In the genomic region with DNA sequence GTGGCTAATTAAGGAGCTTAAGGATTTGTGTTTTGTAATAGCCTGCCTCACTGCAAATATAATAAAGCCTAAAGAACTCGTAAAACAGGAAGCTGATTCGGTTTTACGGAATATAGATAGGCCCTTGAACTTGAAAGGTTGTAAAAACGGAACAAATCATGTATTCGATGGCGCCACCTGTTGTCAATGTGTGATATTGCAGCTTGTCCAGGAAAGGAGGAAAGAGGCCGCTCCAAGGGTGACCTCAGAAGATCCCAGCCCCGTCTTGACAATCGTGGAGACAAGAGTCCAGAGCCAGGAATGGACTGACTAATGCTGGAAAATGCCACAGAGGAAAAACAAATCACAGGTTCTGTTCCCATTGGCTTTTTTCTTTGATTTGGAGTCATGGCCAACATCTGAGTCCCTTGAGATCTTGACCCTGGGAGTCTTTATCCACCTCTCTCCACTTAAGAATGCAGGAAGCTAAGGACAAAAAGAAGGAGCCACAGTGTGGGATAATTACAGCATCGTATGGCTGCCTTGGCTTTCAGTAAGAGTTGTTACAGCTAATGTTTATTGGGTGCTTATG, we compare ENCODE assay signal across 9 cellular contexts. TPM values are rescaled to one million over a fixed set of nuclear protein-coding genes. Genes with fewer than 3 reads are reported as not detected.
A peak's percentile ranks its signal among the peaks of the same experiment; 100 is the strongest.
DNase-seq lines count a peak whose midpoint lies in the region; ATAC-seq and TF ChIP-seq lines count a peak whose summit lies in the region.
"Had no signal": no experiment of that assay in that cellular context is flagged by ENCODE, and none has a peak within 500 bp of the region (broad histone marks: within the 10 kb centered on the region; RNA-seq: fewer than 3 reads in every experiment).

No MANE protein-coding gene starts in this region.

- H3K4me3 ChIP-seq in MM.1S (ENCODE audit: low read length) (no peak overlapping the region), SU-DHL-6 (ENCODE audit: insufficient read depth, low read length, poor library complexity, severe bottlenecking) (no peak overlapping the region), breast epithelium (no peak overlapping the region)
- H3K4me3 ChIP-seq: BLaER1 had no signal

- H3K4me3 Mint-ChIP-seq in stimulated activated memory B cell treated with anti-CD40 and anti-IgM and Interleukin-4, amounts not matched to agents 10 μg/mL and 1 μg/mL and 100 μg/mL, for 72 hours: no peak overlapping the region

- H3K9ac ChIP-seq in MM.1S (ENCODE audit: low read length) (no peak overlapping the region), SU-DHL-6 (ENCODE audit: low read length) (no peak overlapping the region)
- H3K9ac ChIP-seq: BLaER1 had no signal

- H3K27ac ChIP-seq in MM.1S (ENCODE audit: low read length): no peak overlapping the region
- H3K27ac ChIP-seq in SU-DHL-6 (ENCODE audit: low read depth, low read length): no peak overlapping the region
- no peak overlapping the region for H3K27ac ChIP-seq in breast epithelium
- H3K27ac ChIP-seq: BLaER1 had no signal

- H4K20me1 ChIP-seq in MM.1S (ENCODE audit: insufficient read depth, low read length) (no peaks in the 10 kb centered on the region), SU-DHL-6 (ENCODE audit: low read depth, low read length) (no peaks in the 10 kb centered on the region)
- H4K20me1 ChIP-seq: BLaER1 had no signal

- no peak overlapping the region for H3K27ac Mint-ChIP-seq in stimulated activated memory B cell treated with anti-CD40 and anti-IgM and Interleukin-4, amounts not matched to agents 10 μg/mL and 1 μg/mL and 100 μg/mL, for 72 hours

- H2AFZ ChIP-seq in MM.1S (ENCODE audit: low read length) (no peak overlapping the region), SU-DHL-6 (ENCODE audit: low read depth, low read length, severe bottlenecking) (no peak overlapping the region)

- H3F3A ChIP-seq in MM.1S (ENCODE audit: insufficient read depth, low read length) (no peaks in the 10 kb centered on the region), SU-DHL-6 (ENCODE audit: insufficient read depth) (no peaks in the 10 kb centered on the region)

- H3K9me3 ChIP-seq in MM.1S (replicated peaks; ENCODE audit: insufficient read depth, low read length): no peaks in the 10 kb centered on the region
- H3K9me3 ChIP-seq in SU-DHL-6 (ENCODE audit: insufficient read depth, low read length): no peaks in the 10 kb centered on the region
- no peaks in the 10 kb centered on the region for H3K9me3 ChIP-seq in breast epithelium
- H3K9me3 ChIP-seq: BLaER1 had no signal

- H3K9me2 ChIP-seq in MM.1S (replicated peaks; ENCODE audit: insufficient read depth, low read length) (no peaks in the 10 kb centered on the region), SU-DHL-6 (replicated peaks; ENCODE audit: insufficient read depth, low read length) (no peaks in the 10 kb centered on the region)

- DNase-seq in NCI-H146 (lab: John Stamatoyannopoulos, UW) (peak; percentile 1), NCI-H146 treated with DMSO at 0.1 percent for 48 hours (lab: John Stamatoyannopoulos, UW; ENCODE audit: unreplicated experiment) (no peak), MM.1S (peak; percentile 18), breast epithelium (ENCODE audit: low spot score in 2 of 2) (peak; percentile 38 to 68), kidney glomerular epithelial cell (lab: John Stamatoyannopoulos, UW) (peak; percentile 37)
- DNase-seq in stimulated activated CD4-positive, alpha-beta T cell treated with anti-CD3 and anti-CD28 coated beads, Interleukin-2, amount 100 ng/mL, for 4 hours (ENCODE audit: low read depth): peak; percentile 3

- H3K4me1 ChIP-seq in MM.1S (ENCODE audit: low read length) (no peaks in the 10 kb centered on the region), breast epithelium (no peaks in the 10 kb centered on the region)

- ATAC-seq in stimulated activated memory B cell treated with anti-CD40 and anti-IgM and Interleukin-4, amounts not matched to agents 10 μg/mL and 1 μg/mL and 100 μg/mL, for 72 hours: no peak

- TF ChIP-seq POLR2A in breast epithelium (IDR thresholded peaks at IDR 0.05): no peak

- no peaks in the 10 kb centered on the region for H3K36me3 Mint-ChIP-seq in stimulated activated memory B cell treated with anti-CD40 and anti-IgM and Interleukin-4, amounts not matched to agents 10 μg/mL and 1 μg/mL and 100 μg/mL, for 72 hours

- H3K4me2 ChIP-seq in MM.1S (ENCODE audit: low read depth, low read length) (no peak overlapping the region), SU-DHL-6 (ENCODE audit: low read depth, low read length, poor library complexity, severe bottlenecking) (no peak overlapping the region)
- H3K4me2 ChIP-seq: BLaER1 had no signal

- peaks cover 76% of the 10 kb centered on the region for H3K27me3 ChIP-seq in MM.1S (replicated peaks; ENCODE audit: insufficient read depth, low read length)
- H3K27me3 ChIP-seq in SU-DHL-6 (ENCODE audit: low read length): no peaks in the 10 kb centered on the region
- peaks cover 0 to 34% of the 10 kb centered on the region in 2 donors for H3K27me3 ChIP-seq in breast epithelium

- H3K36me3 ChIP-seq in MM.1S (replicated peaks; ENCODE audit: insufficient read depth, low read length): no peaks in the 10 kb centered on the region
- no peaks in the 10 kb centered on the region for H3K36me3 ChIP-seq in SU-DHL-6 (ENCODE audit: low read length)
- H3K36me3 ChIP-seq in breast epithelium: no peaks in the 10 kb centered on the region
- H3K36me3 ChIP-seq: BLaER1 had no signal

- no peaks in the 10 kb centered on the region for H3K4me1 Mint-ChIP-seq in stimulated activated memory B cell treated with anti-CD40 and anti-IgM and Interleukin-4, amounts not matched to agents 10 μg/mL and 1 μg/mL and 100 μg/mL, for 72 hours

- no peaks in the 10 kb centered on the region for H3K79me2 ChIP-seq in MM.1S (ENCODE audit: low read length)
- H3K79me2 ChIP-seq in SU-DHL-6 (ENCODE audit: insufficient read depth, low read length): no peaks in the 10 kb centered on the region

- intact Hi-C loops in breast epithelium (cut with DNase I; ENCODE audit: low total_unique reads): no loop called here

- TF ChIP-seq CTCF in MM.1S (IDR thresholded peaks at IDR 0.05; ENCODE audit: low read length) (peak; percentile 76), SU-DHL-6 (IDR thresholded peaks at IDR 0.05; ENCODE audit: insufficient read depth, low read length, poor library complexity, severe bottlenecking) (peak; percentile 80), breast epithelium (IDR thresholded peaks at IDR 0.05) (peak; percentile 40 to 77 (median 73))

- no peaks in the 10 kb centered on the region for H3K9me3 Mint-ChIP-seq in stimulated activated memory B cell treated with anti-CD40 and anti-IgM and Interleukin-4, amounts not matched to agents 10 μg/mL and 1 μg/mL and 100 μg/mL, for 72 hours

- H3K27me3 Mint-ChIP-seq in stimulated activated memory B cell treated with anti-CD40 and anti-IgM and Interleukin-4, amounts not matched to agents 10 μg/mL and 1 μg/mL and 100 μg/mL, for 72 hours: peaks cover 63% of the 10 kb centered on the region

RNA-seq across cellular contexts. Expression of a gene that starts 7.0 kb away (rescaled TPM):
- total RNA-seq in breast epithelium: 1 to 10 TPM; 4.8 to 9.5 (median 4.8) TPM
